8 cellular contexts compared by ENCODE assay signal in the genomic region with DNA sequence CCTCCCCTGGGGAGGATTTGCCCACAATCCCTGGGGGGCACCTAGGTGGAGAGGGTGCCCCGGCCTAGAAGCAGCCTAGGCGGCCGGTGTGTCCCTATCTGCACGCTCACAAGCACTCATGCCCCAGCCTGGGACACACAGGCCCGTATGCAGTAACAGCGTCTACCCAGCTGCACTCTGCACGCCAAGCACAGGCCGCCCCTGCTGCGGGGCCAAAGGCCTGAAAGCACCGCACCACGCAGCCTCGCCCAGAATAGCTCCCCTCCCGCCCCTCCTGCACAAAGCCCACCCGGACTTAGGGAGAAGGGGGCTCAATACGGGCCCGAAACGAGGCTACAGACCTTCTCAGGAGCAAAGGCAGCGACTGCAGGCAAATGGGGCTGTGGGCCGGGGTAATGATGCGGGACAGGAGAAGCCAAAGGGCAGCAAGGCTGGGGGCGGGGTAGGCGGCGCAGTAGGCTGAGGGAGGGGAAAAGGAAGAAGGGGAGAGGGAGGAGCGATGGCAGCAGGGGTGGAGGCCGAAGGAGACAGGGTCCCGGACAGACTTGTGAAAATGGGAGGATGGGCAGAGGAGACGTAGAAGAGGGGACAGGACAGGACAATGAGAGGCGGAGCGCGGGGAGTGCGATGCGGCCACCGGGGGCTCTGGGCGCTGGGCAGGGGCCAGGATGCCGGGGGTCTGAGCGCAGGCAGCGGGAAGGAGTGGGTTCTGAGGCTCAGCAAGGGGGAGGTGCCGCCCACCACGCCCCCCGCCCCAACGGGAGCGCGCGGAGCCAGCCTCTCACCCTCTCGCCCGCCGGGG. TPM values are rescaled to one million over a fixed set of nuclear protein-coding genes. Genes with fewer than 3 reads are reported as not detected.
A peak's percentile ranks its signal among the peaks of the same experiment; 100 is the strongest.
DNase-seq lines count a peak whose midpoint lies in the region; ATAC-seq and TF ChIP-seq lines count a peak whose summit lies in the region.

No MANE protein-coding gene starts in this region.

- H3K4me3 ChIP-seq in A673 (ENCODE audit: low read depth, low read length, poor library complexity, severe bottlenecking) (peak overlapping the region; percentile 25), Peyer's patch (peak overlapping the region; percentile 34 to 70 (median 46)), esophagus muscularis mucosa (peak overlapping the region; percentile 49 to 64 (median 54))

- H3K27me3 ChIP-seq in A673 (replicated peaks; ENCODE audit: insufficient read depth, low read depth, low read length, poor library complexity) (peaks cover 60% of the 10 kb centered on the region), Peyer's patch (peaks cover 0 to 6% of the 10 kb centered on the region in 2 donors), esophagus muscularis mucosa (peaks cover 14 to 85% (median 26%) of the 10 kb centered on the region in 4 donors)

- POLR2A ChIA-PET in A673 (lab: Charles Lee; ENCODE audit: low non-redundant PET) = no interaction called here

- 37% methylated on average over 47 of the region's 47 CpGs for WGBS in esophagus muscularis mucosa

- peaks cover 0 to 2% of the 10 kb centered on the region in 2 donors for H3K4me1 Mint-ChIP-seq in natural killer cell treated with Interleukin-12 subunit alpha and Interleukin-12 subunit beta and Interleukin-15 and Interleukin-18, amount 100 ng/mL, for 72 hours (ENCODE audit: low read depth in 2 of 2)
- H3K4me1 Mint-ChIP-seq in HFFc6 (ENCODE audit: low read depth) = no peaks in the 10 kb centered on the region

- TF ChIP-seq POLR2A in Peyer's patch (IDR thresholded peaks at IDR 0.05) = no peak
- no peak for TF ChIP-seq POLR2A in esophagus muscularis mucosa (IDR thresholded peaks at IDR 0.05; ENCODE audit: low read depth)

- DNase-seq in A673 (ENCODE audit: low spot score) (no peak), Peyer's patch (peak; percentile 13 to 84 (median 68)), esophagus muscularis mucosa (ENCODE audit: extremely low spot score) (no peak), HFFc6 (no peak), NCI-H187 (lab: John Stamatoyannopoulos, UW) (no peak), Kasumi-1 (lab: John Stamatoyannopoulos, UW) (no peak)
- DNase-seq in natural killer cell treated with Interleukin-12 subunit alpha and Interleukin-12 subunit beta and Interleukin-15 and Interleukin-18, amount 100 ng/mL, for 72 hours (ENCODE audit: low spot score) = peak; percentile 62

- CTCF ChIA-PET in A673 (lab: Charles Lee) = no interaction called here

- TF ChIP-seq EP300 in esophagus muscularis mucosa (IDR thresholded peaks at IDR 0.05) = no peak

- intact Hi-C loops in A673 (cut with micrococcal nuclease; ENCODE audit: unreplicated experiment) = no loop called here
- intact Hi-C loops in esophagus muscularis mucosa (cut with DNase I) = no loop called here

- no peak for ATAC-seq in natural killer cell treated with Interleukin-12 subunit alpha and Interleukin-12 subunit beta and Interleukin-15 and Interleukin-18, amount 100 ng/mL, for 72 hours
- no peak for ATAC-seq in GM18867 (IDR thresholded peaks at IDR 0.05; ENCODE audit: unreplicated experiment)

- H3K4me1 ChIP-seq in A673 (ENCODE audit: insufficient read depth, low read length, poor library complexity, severe bottlenecking) (no peaks in the 10 kb centered on the region), Peyer's patch (peaks cover 0 to 20% (median 6%) of the 10 kb centered on the region in 4 donors), esophagus muscularis mucosa (peaks cover 13 to 17% (median 15%) of the 10 kb centered on the region in 4 donors)

- no peak overlapping the region for H3K27ac Mint-ChIP-seq in natural killer cell treated with Interleukin-12 subunit alpha and Interleukin-12 subunit beta and Interleukin-15 and Interleukin-18, amount 100 ng/mL, for 72 hours
- H3K27ac Mint-ChIP-seq in HFFc6 = no peak overlapping the region

- no peaks in the 10 kb centered on the region for H3K36me3 Mint-ChIP-seq in natural killer cell treated with Interleukin-12 subunit alpha and Interleukin-12 subunit beta and Interleukin-15 and Interleukin-18, amount 100 ng/mL, for 72 hours
- H3K36me3 Mint-ChIP-seq in HFFc6 (ENCODE audit: low read depth) = no peaks in the 10 kb centered on the region

- peaks cover 0 to 3% of the 10 kb centered on the region in 2 donors for H3K27me3 Mint-ChIP-seq in natural killer cell treated with Interleukin-12 subunit alpha and Interleukin-12 subunit beta and Interleukin-15 and Interleukin-18, amount 100 ng/mL, for 72 hours
- peaks cover 12% of the 10 kb centered on the region for H3K27me3 Mint-ChIP-seq in HFFc6 (ENCODE audit: insufficient read depth)

- H3K9me3 ChIP-seq in A673 (ENCODE audit: low read depth, low read length, poor library complexity, severe bottlenecking) (no peaks in the 10 kb centered on the region), Peyer's patch (no peaks in the 10 kb centered on the region), esophagus muscularis mucosa (no peaks in the 10 kb centered on the region)

- BruUV-seq in A673 (replicated peaks; lab: Mats Ljungman, UMichigan) = no TSS peak

- H3K27ac ChIP-seq in A673 (ENCODE audit: low read depth, low read length, poor library complexity, severe bottlenecking) (no peak overlapping the region), Peyer's patch (peak overlapping the region in 3 of 4 donors; percentile 65 to 76 (median 66)), esophagus muscularis mucosa (replicated peaks in 1 of 4) (no peak overlapping the region)

- no peaks in the 10 kb centered on the region for H3K9me3 Mint-ChIP-seq in natural killer cell treated with Interleukin-12 subunit alpha and Interleukin-12 subunit beta and Interleukin-15 and Interleukin-18, amount 100 ng/mL, for 72 hours
- no peaks in the 10 kb centered on the region for H3K9me3 Mint-ChIP-seq in HFFc6

- no peak overlapping the region for H3K4me3 Mint-ChIP-seq in natural killer cell treated with Interleukin-12 subunit alpha and Interleukin-12 subunit beta and Interleukin-15 and Interleukin-18, amount 100 ng/mL, for 72 hours
- H3K4me3 Mint-ChIP-seq in HFFc6 = no peak overlapping the region

- H3K36me3 ChIP-seq in A673 (ENCODE audit: insufficient read depth, low read length, poor library complexity, severe bottlenecking) (no peaks in the 10 kb centered on the region), Peyer's patch (no peaks in the 10 kb centered on the region), esophagus muscularis mucosa (no peaks in the 10 kb centered on the region)

- no peak for TF ChIP-seq CTCF in A673 (conservative IDR thresholded peaks at IDR 0.05; ENCODE audit: low read depth, low read length)
- no peak for TF ChIP-seq CTCF in Peyer's patch (IDR thresholded peaks at IDR 0.05)
- no peak for TF ChIP-seq CTCF in esophagus muscularis mucosa (IDR thresholded peaks at IDR 0.05)
- TF ChIP-seq CTCF in HFFc6 (IDR thresholded peaks at IDR 0.05) = no peak

RNA-seq across cellular contexts. Expression of gene GPRIN2, which starts 0.5 kb away (rescaled TPM):
- total RNA-seq in A673 (2021) (not detected in 2 replicates), Peyer's patch (10 to 100 TPM in 3 of 4 donors, 1 to 10 TPM in 1; 6.6 to 79.9 (median 54.7) TPM), esophagus muscularis mucosa (1 to 10 TPM in 2 of 4 donors, not detected in 2; 1.3 to 2.2 TPM)
- total RNA-seq in natural killer cell treated with Interleukin-12 subunit alpha and Interleukin-12 subunit beta and Interleukin-15 and Interleukin-18, amount 100 ng/mL, for 72 hours = not detected
- not detected for total RNA-seq in HFFc6 (2021; fragmentation: NEBNext Ultra II Directional; extraction: Animal tissue kit (Norgen Biotek cat#: 25700))

RNA-seq across cellular contexts. Expression of gene SYT15, which starts 23.0 kb away (rescaled TPM):
- total RNA-seq in A673 (2021) = 0.64 and 1.0 TPM in 2 replicates
- total RNA-seq in Peyer's patch = 1 to 10 TPM in 1 of 4 donors, under 1 TPM in 3; 0.18 to 4.1 (median 0.46) TPM
- total RNA-seq in esophagus muscularis mucosa = 1 to 10 TPM; 2.1 to 7.4 (median 5.4) TPM
- total RNA-seq in natural killer cell treated with Interleukin-12 subunit alpha and Interleukin-12 subunit beta and Interleukin-15 and Interleukin-18, amount 100 ng/mL, for 72 hours = 1 to 10 TPM in 1 of 2 donors, under 1 TPM in 1; 0.81 to 1.9 TPM
- 1 to 10 TPM in 4 of 6 experiments, under 1 TPM in 2; 0.31 to 3.7 (median 2.9) TPM for total RNA-seq in HFFc6 (2021; fragmentation: NEBNext Ultra II Directional; extraction: Animal tissue kit (Norgen Biotek cat#: 25700))

Comparison
In these comparisons a context has a peak if more than half of its experiments do, and no peak if none do; other contexts are left out.
1. DNase-seq: peak in Peyer's patch (3 of 3) and natural killer cell treated with Interleukin-12 subunit alpha and Interleukin-12 subunit beta and Interleukin-15 and Interleukin-18, amount 100 ng/mL, for 72 hours (single experiment); none in A673 (single experiment), esophagus muscularis mucosa (single experiment), HFFc6 (single experiment), NCI-H187 (0 of 2) and Kasumi-1 (0 of 2).
2. H3K27ac ChIP-seq: peak in Peyer's patch (3 of 4); none in A673 (single experiment) and esophagus muscularis mucosa (0 of 4).
3. Peak in every context shown above with its lines, with median percentiles within 50 percentile points of each other: H3K4me3 ChIP-seq.